8 cellular contexts compared by ENCODE assay signal in the genomic region with DNA sequence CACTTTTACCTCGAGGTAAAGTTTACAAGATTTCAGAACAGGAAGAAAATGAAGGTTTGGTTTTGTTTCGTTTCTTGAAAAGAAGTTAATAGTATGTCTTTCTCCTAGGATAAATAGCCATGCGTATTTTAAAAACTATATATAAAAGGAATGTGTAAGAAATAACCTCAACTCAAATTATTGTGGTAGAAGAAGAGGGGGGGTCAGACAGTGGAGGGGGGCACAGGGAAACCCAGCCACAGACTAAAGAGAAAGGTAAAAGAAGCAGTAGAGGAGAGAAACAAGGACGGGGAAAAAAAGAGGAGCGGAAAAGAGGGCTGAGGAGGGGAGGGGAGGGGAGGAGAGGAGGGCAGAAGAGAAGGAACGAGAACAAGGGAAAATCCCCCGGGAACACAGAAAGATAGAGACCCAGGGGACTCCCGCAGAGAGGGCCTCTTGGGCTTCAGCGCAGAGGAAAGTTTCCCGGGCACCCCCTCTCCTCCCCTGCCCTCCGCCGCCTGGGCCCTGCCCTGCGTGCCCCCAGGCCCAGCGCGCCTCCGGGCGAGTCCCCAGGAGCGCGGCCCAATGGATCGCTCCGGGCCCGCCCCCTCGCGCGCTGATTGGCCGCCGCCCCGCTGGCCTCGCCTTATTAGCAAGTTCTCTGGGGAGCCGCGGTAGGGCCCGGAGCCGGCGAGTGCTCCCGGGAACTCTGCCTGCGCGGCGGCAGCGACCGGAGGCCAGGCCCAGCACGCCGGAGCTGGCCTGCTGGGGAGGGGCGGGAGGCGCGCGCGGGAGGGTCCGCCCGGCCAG. TPM values are rescaled to one million over a fixed set of nuclear protein-coding genes. Genes with fewer than 3 reads are reported as not detected.
DNase-seq lines count a peak whose midpoint lies in the region; ATAC-seq, FAIRE-seq and TF ChIP-seq lines count a peak whose summit lies in the region.

A gene (plus strand): TSS at position 656 of the 789 bp plus-strand sequence. CDS start 235 bp downstream, outside the sequence.

- TF ChIP-seq CTCF in HL-60 (IDR thresholded peaks at IDR 0.05; ENCODE audit: insufficient read depth, low read length) = no peak

- H3K4me3 ChIP-seq in HL-60 (replicated peaks; ENCODE audit: insufficient read depth, low read length) = no peak within 1 kb of the TSS; the same call in 1 of the 2 replicates
- H3K4me3 ChIP-seq in iPS-18c (ENCODE audit: insufficient read depth, low read depth, low read length) = peak within 1 kb of the TSS; percentile 58

- no peaks in the 10 kb centered on the region for H3K9me3 ChIP-seq in iPS-18c (ENCODE audit: control insufficient read depth, insufficient read depth, low read length)

- intact Hi-C loops in sciatic nerve (cut with DNase I) = no loop called here

- no peak within 1 kb of the TSS for H3K27ac ChIP-seq in HL-60 (replicated peaks)

- peak; percentile 91 for ATAC-seq in GM21360 (IDR thresholded peaks at IDR 0.05; ENCODE audit: unreplicated experiment)
- peak; percentile 95 for ATAC-seq in sciatic nerve

- no peak for TF ChIP-seq POLR2A in GM12891 (IDR thresholded peaks at IDR 0.05; ENCODE audit: low read depth, low read length)

- in situ Hi-C loops in T47D (cut with HindIII; ENCODE audit: low pct_unique_long_range_greater_than_20kb, low sequenced_read_pairs) = no loop called here

- peaks cover 81% of the 10 kb centered on the region for H3K27me3 ChIP-seq in HL-60 (ENCODE audit: insufficient read depth, poor library complexity, severe bottlenecking)

- DNase-seq in ELF-1 (ENCODE audit: low read depth, low spot score) (peak; percentile 92), HL-60 (ENCODE audit: low read depth in 1 of 2, low spot score in 1 of 2) (peak; percentile 7 to 12), RPMI7951 (ENCODE audit: low read depth) (peak; percentile 83), T47D (ENCODE audit: low read depth in 1 of 2, low spot score in 1 of 2) (peak; percentile 86 to 98), sciatic nerve (ENCODE audit: low spot score) (peak; percentile 89), GM12891 (ENCODE audit: insufficient read length, low spot score) (no peak)

- FAIRE-seq in GM12891 (lab: Jason Lieb, UNC) = no peak

TF ChIP-seq in GM12891, 5 proteins besides CTCF, POLR2A, EP300 and RAD21:
- TF ChIP-seq TAF1 (IDR thresholded peaks at IDR 0.05; ENCODE audit: low read depth, low read length) = no peak
- no peak for TF ChIP-seq POU2F2 (IDR thresholded peaks at IDR 0.05; ENCODE audit: low read depth, low read length)
- no peak for TF ChIP-seq PAX5 (IDR thresholded peaks at IDR 0.05; ENCODE audit: insufficient read depth, low read length, severe bottlenecking)
- TF ChIP-seq SPI1 (IDR thresholded peaks at IDR 0.05; ENCODE audit: low read depth, low read length) = no peak
- no peak for TF ChIP-seq POLR2AphosphoS5 (IDR thresholded peaks at IDR 0.05; ENCODE audit: low read depth, low read length)

RNA-seq across cellular contexts. Expression of the gene that starts here (rescaled TPM):
- total RNA-seq in RPMI7951 (2014; rRNA removed; shearing (Covaris generic)) = 6.4 and 7.6 TPM in 2 replicates
- 7.5 TPM for total RNA-seq in sciatic nerve
- polyA plus RNA-seq in GM12891 (2012; ENCODE audit: low read depth, missing spikeins) = 0.13 TPM
